1 cellular context compared by ENCODE assay signal in the genomic region with DNA sequence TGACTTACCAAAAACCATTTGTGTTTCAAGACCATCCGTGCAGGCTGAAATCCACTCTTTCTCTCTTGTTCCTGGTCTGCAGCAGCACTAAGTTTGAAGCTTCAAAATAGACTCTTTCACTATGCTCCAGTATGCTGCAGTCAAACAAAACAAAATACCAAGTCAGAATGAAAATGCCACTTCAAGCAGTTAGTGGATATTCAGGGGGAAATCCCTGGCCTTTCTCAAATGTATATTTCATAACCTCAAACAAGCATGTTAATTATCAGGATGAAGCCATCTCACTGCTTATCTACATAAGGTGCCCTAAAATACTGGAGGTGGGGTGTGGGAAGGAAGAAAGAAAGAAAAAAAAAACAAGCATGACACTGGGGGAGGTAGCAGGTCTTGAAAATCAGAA.
TF ChIP-seq lines count a peak whose summit lies in the region.

No MANE protein-coding gene starts in this region.

TF ChIP-seq in GM12878, 131 proteins besides CTCF, POLR2A, EP300 and RAD21 (continued from another document and continues in another):
- TF ChIP-seq USF1 (IDR thresholded peaks at IDR 0.05; ENCODE audit: borderline replicate concordance, extremely low read length, insufficient read depth, low read depth, low read length) (no peak), MAX (IDR thresholded peaks at IDR 0.05; ENCODE audit: low read depth, low read length) (no peak), ZNF622 (IDR thresholded peaks at IDR 0.05) (no peak), NRF1 (conservative IDR thresholded peaks at IDR 0.05; ENCODE audit: low read depth, low read length) (no peak), NFIC (IDR thresholded peaks at IDR 0.05; ENCODE audit: low read depth, low read length) (peak; percentile 82; the same call in 1 of the 2 replicates), EZH2 (IDR thresholded peaks at IDR 0.05; ENCODE audit: borderline replicate concordance, control insufficient read depth, low read depth, low read length) (no peak), IKZF1 (conservative IDR thresholded peaks at IDR 0.05) (no peak; the same call in 1 of the 2 replicates), ESRRA (IDR thresholded peaks at IDR 0.05; ENCODE audit: low read length) (no peak), YY1 (IDR thresholded peaks at IDR 0.05; ENCODE audit: low read depth, low read length) (no peak), KLF5 (IDR thresholded peaks at IDR 0.05; ENCODE audit: partially characterized antibody) (no peak), ZBED1 (IDR thresholded peaks at IDR 0.05; ENCODE audit: borderline replicate concordance) (no peak), GATAD2B (conservative IDR thresholded peaks at IDR 0.05; ENCODE audit: low read depth) (no peak), BRCA1 (IDR thresholded peaks at IDR 0.05; ENCODE audit: low read depth, low read length) (no peak), ZNF24 (IDR thresholded peaks at IDR 0.05) (no peak), CBX3 (IDR thresholded peaks at IDR 0.05; ENCODE audit: borderline replicate concordance, low read depth) (no peak), CREB1 (IDR thresholded peaks at IDR 0.05; ENCODE audit: low read depth) (no peak), PKNOX1 (IDR thresholded peaks at IDR 0.05) (no peak), SMAD5 (IDR thresholded peaks at IDR 0.05; ENCODE audit: low read depth) (no peak), CREM (IDR thresholded peaks at IDR 0.05; ENCODE audit: low read depth) (peak; percentile 42; the same call in 1 of the 2 replicates), NBN (IDR thresholded peaks at IDR 0.05) (peak; percentile 64), BMI1 (IDR thresholded peaks at IDR 0.05; ENCODE audit: borderline replicate concordance) (no peak), CHD4 (IDR thresholded peaks at IDR 0.05) (no peak), ELK1 (IDR thresholded peaks at IDR 0.05; ENCODE audit: low read depth, low read length) (no peak), SRF (IDR thresholded peaks at IDR 0.05; ENCODE audit: low read depth in 2 of 2, low read length in 2 of 2) (no peak), SIX5 (IDR thresholded peaks at IDR 0.05; ENCODE audit: low read depth, low read length, severe bottlenecking) (no peak), ZBTB40 (IDR thresholded peaks at IDR 0.05; ENCODE audit: borderline replicate concordance) (no peak), MYC (IDR thresholded peaks at IDR 0.05; ENCODE audit: insufficient read depth, insufficient read length, insufficient replicate concordance, low read length, severe bottlenecking) (no peak), TCF12 (IDR thresholded peaks at IDR 0.05; ENCODE audit: low read depth, low read length) (no peak), PAX8 (IDR thresholded peaks at IDR 0.05) (no peak), CHD2 (IDR thresholded peaks at IDR 0.05; ENCODE audit: borderline replicate concordance, low read depth, low read length) (no peak), ZBTB11 (CRISPR knock-in tag; IDR thresholded peaks at IDR 0.05) (no peak), SMARCA5 (IDR thresholded peaks at IDR 0.05) (no peak), TCF3 (IDR thresholded peaks at IDR 0.05; ENCODE audit: borderline replicate concordance, insufficient read depth, low read depth, low read length) (no peak), SUZ12 (IDR thresholded peaks at IDR 0.05; ENCODE audit: unreplicated experiment) (no peak)
- TF ChIP-seq, protein P1, sequence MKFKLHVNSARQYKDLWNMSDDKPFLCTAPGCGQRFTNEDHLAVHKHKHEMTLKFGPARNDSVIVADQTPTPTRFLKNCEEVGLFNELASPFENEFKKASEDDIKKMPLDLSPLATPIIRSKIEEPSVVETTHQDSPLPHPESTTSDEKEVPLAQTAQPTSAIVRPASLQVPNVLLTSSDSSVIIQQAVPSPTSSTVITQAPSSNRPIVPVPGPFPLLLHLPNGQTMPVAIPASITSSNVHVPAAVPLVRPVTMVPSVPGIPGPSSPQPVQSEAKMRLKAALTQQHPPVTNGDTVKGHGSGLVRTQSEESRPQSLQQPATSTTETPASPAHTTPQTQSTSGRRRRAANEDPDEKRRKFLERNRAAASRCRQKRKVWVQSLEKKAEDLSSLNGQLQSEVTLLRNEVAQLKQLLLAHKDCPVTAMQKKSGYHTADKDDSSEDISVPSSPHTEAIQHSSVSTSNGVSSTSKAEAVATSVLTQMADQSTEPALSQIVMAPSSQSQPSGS (IDR thresholded peaks at IDR 0.05; ENCODE audit: low read length): peak; percentile 63
- TF ChIP-seq, protein P2, sequence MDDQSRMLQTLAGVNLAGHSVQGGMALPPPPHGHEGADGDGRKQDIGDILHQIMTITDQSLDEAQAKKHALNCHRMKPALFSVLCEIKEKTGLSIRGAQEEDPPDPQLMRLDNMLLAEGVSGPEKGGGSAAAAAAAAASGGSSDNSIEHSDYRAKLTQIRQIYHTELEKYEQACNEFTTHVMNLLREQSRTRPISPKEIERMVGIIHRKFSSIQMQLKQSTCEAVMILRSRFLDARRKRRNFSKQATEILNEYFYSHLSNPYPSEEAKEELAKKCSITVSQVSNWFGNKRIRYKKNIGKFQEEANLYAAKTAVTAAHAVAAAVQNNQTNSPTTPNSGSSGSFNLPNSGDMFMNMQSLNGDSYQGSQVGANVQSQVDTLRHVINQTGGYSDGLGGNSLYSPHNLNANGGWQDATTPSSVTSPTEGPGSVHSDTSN (IDR thresholded peaks at IDR 0.05; ENCODE audit: insufficient replicate concordance, low read depth, low read length): no peak
- TF ChIP-seq, protein P3, sequence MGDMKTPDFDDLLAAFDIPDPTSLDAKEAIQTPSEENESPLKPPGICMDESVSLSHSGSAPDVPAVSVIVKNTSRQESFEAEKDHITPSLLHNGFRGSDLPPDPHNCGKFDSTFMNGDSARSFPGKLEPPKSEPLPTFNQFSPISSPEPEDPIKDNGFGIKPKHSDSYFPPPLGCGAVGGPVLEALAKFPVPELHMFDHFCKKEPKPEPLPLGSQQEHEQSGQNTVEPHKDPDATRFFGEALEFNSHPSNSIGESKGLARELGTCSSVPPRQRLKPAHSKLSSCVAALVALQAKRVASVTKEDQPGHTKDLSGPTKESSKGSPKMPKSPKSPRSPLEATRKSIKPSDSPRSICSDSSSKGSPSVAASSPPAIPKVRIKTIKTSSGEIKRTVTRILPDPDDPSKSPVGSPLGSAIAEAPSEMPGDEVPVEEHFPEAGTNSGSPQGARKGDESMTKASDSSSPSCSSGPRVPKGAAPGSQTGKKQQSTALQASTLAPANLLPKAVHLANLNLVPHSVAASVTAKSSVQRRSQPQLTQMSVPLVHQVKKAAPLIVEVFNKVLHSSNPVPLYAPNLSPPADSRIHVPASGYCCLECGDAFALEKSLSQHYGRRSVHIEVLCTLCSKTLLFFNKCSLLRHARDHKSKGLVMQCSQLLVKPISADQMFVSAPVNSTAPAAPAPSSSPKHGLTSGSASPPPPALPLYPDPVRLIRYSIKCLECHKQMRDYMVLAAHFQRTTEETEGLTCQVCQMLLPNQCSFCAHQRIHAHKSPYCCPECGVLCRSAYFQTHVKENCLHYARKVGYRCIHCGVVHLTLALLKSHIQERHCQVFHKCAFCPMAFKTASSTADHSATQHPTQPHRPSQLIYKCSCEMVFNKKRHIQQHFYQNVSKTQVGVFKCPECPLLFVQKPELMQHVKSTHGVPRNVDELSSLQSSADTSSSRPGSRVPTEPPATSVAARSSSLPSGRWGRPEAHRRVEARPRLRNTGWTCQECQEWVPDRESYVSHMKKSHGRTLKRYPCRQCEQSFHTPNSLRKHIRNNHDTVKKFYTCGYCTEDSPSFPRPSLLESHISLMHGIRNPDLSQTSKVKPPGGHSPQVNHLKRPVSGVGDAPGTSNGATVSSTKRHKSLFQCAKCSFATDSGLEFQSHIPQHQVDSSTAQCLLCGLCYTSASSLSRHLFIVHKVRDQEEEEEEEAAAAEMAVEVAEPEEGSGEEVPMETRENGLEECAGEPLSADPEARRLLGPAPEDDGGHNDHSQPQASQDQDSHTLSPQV (IDR thresholded peaks at IDR 0.05): no peak
